ENCODE assay signal across 27 cellular contexts in genomic region chr1:77222496-77222895, GRCh38. TPM values are rescaled to one million over a fixed set of nuclear protein-coding genes. Genes with fewer than 3 reads are reported as not detected.
"Had no signal": no experiment of that assay in that cellular context is flagged by ENCODE, and none has a peak within 500 bp of the region (broad histone marks: within the 10 kb centered on the region; RNA-seq: fewer than 3 reads in every experiment).

No MANE protein-coding gene starts in this region.

- ATAC-seq: effector memory CD8-positive, alpha-beta T cell; heart right ventricle; left lobe of liver; naive thymus-derived CD4-positive, alpha-beta T cell; psoas muscle; right cardiac atrium; stimulated activated naive B cell treated with anti-CD40 and anti-IgM and Interleukin-4, amounts not matched to agents 10 μg/mL and 1 μg/mL and 100 μg/mL, for 72 hours; upper lobe of right lung had no signal

- H3K36me3 ChIP-seq: esophagus squamous epithelium, heart right ventricle, ovary, sigmoid colon, thoracic aorta, transverse colon, upper lobe of right lung, uterus had no signal

- H3K4me3 ChIP-seq: esophagus squamous epithelium, heart right ventricle, lung, ovary, psoas muscle, sigmoid colon, thoracic aorta, transverse colon, upper lobe of right lung, uterus had no signal

- H3K27ac Mint-ChIP-seq: effector memory CD8-positive, alpha-beta T cell; memory B cell; mesothelial cell of epicardium; stimulated activated naive B cell treated with anti-CD40 and anti-IgM and Interleukin-4, amounts not matched to agents 10 μg/mL and 1 μg/mL and 100 μg/mL, for 72 hours; stimulated activated naive CD8-positive, alpha-beta T cell treated with anti-CD3 and anti-CD28 coated beads, Interleukin-15, Interleukin-2, amounts not matched to agents 100 ng/mL and 50 ng/mL, for 24 hours had no signal

- H3K9me3 ChIP-seq: esophagus squamous epithelium, heart right ventricle, ovary, psoas muscle, sigmoid colon, thoracic aorta, transverse colon, upper lobe of right lung, uterus had no signal

- H3K27me3 Mint-ChIP-seq: naive thymus-derived CD4-positive, alpha-beta T cell; stimulated activated naive B cell treated with anti-CD40 and anti-IgM and Interleukin-4, amounts not matched to agents 10 μg/mL and 1 μg/mL and 100 μg/mL, for 72 hours; stimulated activated naive CD8-positive, alpha-beta T cell treated with anti-CD3 and anti-CD28 coated beads, Interleukin-15, Interleukin-2, amounts not matched to agents 100 ng/mL and 50 ng/mL, for 24 hours had no signal

- H3K27me3 ChIP-seq: esophagus squamous epithelium, heart right ventricle, ovary, sigmoid colon, transverse colon, upper lobe of right lung, uterus had no signal

- H3K4me1 ChIP-seq: uterus had no signal

- DNase-seq: cortex of kidney; effector memory CD8-positive, alpha-beta T cell; erythroblast; esophagus squamous epithelium; foreskin melanocyte; glutamatergic neuron; heart right ventricle; hippocampal formation; kidney; naive thymus-derived CD4-positive, alpha-beta T cell; nephron progenitor cell; occipital lobe; ovary; posterior cingulate gyrus; psoas muscle; right cardiac atrium; sigmoid colon; stimulated activated naive B cell treated with anti-CD40 and anti-IgM and Interleukin-4, amounts not matched to agents 10 μg/mL and 1 μg/mL and 100 μg/mL, for 72 hours; transverse colon; upper lobe of right lung; uterus had no signal

- H3K4me3 Mint-ChIP-seq: effector memory CD8-positive, alpha-beta T cell; memory B cell; mesothelial cell of epicardium; nephron progenitor cell; stimulated activated naive B cell treated with anti-CD40 and anti-IgM and Interleukin-4, amounts not matched to agents 10 μg/mL and 1 μg/mL and 100 μg/mL, for 72 hours; stimulated activated naive CD8-positive, alpha-beta T cell treated with anti-CD3 and anti-CD28 coated beads, Interleukin-15, Interleukin-2, amounts not matched to agents 100 ng/mL and 50 ng/mL, for 24 hours had no signal

- H3K27ac ChIP-seq: esophagus squamous epithelium, heart right ventricle, ovary, psoas muscle, sigmoid colon, thoracic aorta, transverse colon, upper lobe of right lung, uterus had no signal

- H3K9me3 Mint-ChIP-seq: effector memory CD8-positive, alpha-beta T cell; memory B cell; stimulated activated naive CD8-positive, alpha-beta T cell treated with anti-CD3 and anti-CD28 coated beads, Interleukin-15, Interleukin-2, amounts not matched to agents 100 ng/mL and 50 ng/mL, for 24 hours had no signal

RNA-seq across cellular contexts. Expression of gene AK5, which starts 59.3 kb away (rescaled TPM):
- total RNA-seq: esophagus squamous epithelium, mesothelial cell of epicardium, upper lobe of right lung had no signal
